8 cellular contexts compared by ENCODE assay signal in the genomic region with DNA sequence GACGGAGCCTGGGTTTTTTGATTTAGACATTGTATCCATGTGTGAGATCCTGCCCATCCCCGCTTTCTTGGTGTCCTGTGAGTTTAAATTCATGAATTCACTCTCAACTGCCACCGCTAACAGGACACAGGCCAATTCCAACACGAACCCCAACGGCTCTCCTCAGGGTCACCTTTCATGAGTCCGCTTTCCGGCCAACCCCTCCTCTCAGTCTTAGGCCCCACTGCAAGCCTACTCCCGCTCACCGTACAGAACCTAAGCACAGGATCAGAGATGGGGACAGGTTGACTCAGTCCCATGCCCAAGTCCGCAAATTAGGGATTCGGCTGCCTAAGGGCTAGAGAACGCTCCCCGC. TPM values are rescaled to one million over a fixed set of nuclear protein-coding genes. Genes with fewer than 3 reads are reported as not detected.
A peak's percentile ranks its signal among the peaks of the same experiment; 100 is the strongest.
DNase-seq lines count a peak whose midpoint lies in the region; ATAC-seq, FAIRE-seq and TF ChIP-seq lines count a peak whose summit lies in the region.

No MANE protein-coding gene starts in this region.

- peaks cover 38% of the 10 kb centered on the region for H3K27me3 ChIP-seq in BLaER1
- H3K27me3 ChIP-seq in muscle layer of duodenum (ENCODE audit: low read depth, low read length): no peaks in the 10 kb centered on the region

- ATAC-seq in HG02588 (IDR thresholded peaks at IDR 0.05; ENCODE audit: unreplicated experiment) (peak; percentile 25), HG02642 (IDR thresholded peaks at IDR 0.05; ENCODE audit: poor library complexity, unreplicated experiment) (no peak), HG03139 (IDR thresholded peaks at IDR 0.05; ENCODE audit: unreplicated experiment) (no peak)

- intact Hi-C loops in MCF 10A (cut with micrococcal nuclease): loop anchor here (5.0 kb wide), 2 partner anchors 90 to 260 kb away; no protein-coding TSS in a partner anchor

- no peaks in the 10 kb centered on the region for H3K27me3 Mint-ChIP-seq in MCF 10A (ENCODE audit: insufficient read depth, unreplicated experiment)

- H3K4me1 ChIP-seq in BLaER1 (peaks cover 17% of the 10 kb centered on the region), muscle layer of duodenum (ENCODE audit: control insufficient read depth in 1 of 2, insufficient read depth in 2 of 2, low read length in 2 of 2) (peaks cover 4% of the 10 kb centered on the region in 2 donors)

- H3K36me3 ChIP-seq in BLaER1: no peaks in the 10 kb centered on the region
- no peaks in the 10 kb centered on the region for H3K36me3 ChIP-seq in muscle layer of duodenum (ENCODE audit: control insufficient read depth in 1 of 2, insufficient read depth in 2 of 2, low read length in 2 of 2)

- H3K9ac ChIP-seq in BLaER1: no peak overlapping the region

- H3K4me1 Mint-ChIP-seq in MCF 10A (ENCODE audit: insufficient read depth, unreplicated experiment): peaks cover 5% of the 10 kb centered on the region

- TF ChIP-seq POLR2A in GM12891 (IDR thresholded peaks at IDR 0.05; ENCODE audit: low read depth, low read length): no peak

- H3K4me3 ChIP-seq in BLaER1 (peak overlapping the region; percentile 77), muscle layer of duodenum (ENCODE audit: low read depth in 1 of 2, low read length in 2 of 2) (peak overlapping the region; percentile 79 to 92)

- H3K4me3 Mint-ChIP-seq in MCF 10A (ENCODE audit: unreplicated experiment): peak overlapping the region; percentile 76

- peak overlapping the region; percentile 96 for H3K4me2 ChIP-seq in BLaER1

- no peaks in the 10 kb centered on the region for H3K9me3 Mint-ChIP-seq in MCF 10A (ENCODE audit: unreplicated experiment)

- no TSS peak for BruUV-seq in MCF 10A (replicated peaks; lab: Mats Ljungman, UMichigan)

- H3K27ac ChIP-seq in BLaER1 (no peak overlapping the region), muscle layer of duodenum (ENCODE audit: low read length) (peak overlapping the region; percentile 31)

- H4K20me1 ChIP-seq in BLaER1: no peaks in the 10 kb centered on the region

- CTCF ChIA-PET in MCF 10A (lab: Yijun Ruan, JAX): interaction anchor here (0.5 to 0.6 kb wide), 3 partner anchors 20 to 89 kb away, joined by 3 to 6 read pairs (median 4); no protein-coding TSS in a partner anchor

- H3K9me3 ChIP-seq in BLaER1 (0 out of 2 replicates have a peak, but pooled peaks cover 4% of the 10 kb centered on the region), muscle layer of duodenum (ENCODE audit: control insufficient read depth in 1 of 2, low read length in 2 of 2) (no peaks in the 10 kb centered on the region)

- POLR2A ChIA-PET in MCF 10A (lab: Yijun Ruan, JAX): interaction anchor here (0.6 to 1.5 kb wide), 6 partner anchors 9 to 243 kb away, joined by 3 to 7 read pairs (median 4); no protein-coding TSS in a partner anchor

- H3K27ac Mint-ChIP-seq in MCF 10A (ENCODE audit: low read depth, unreplicated experiment): peak overlapping the region; percentile 50

- no peak for TF ChIP-seq CTCF in MCF 10A (IDR thresholded peaks at IDR 0.05; ENCODE audit: unreplicated experiment)

- DNase-seq in MCF 10A (ENCODE audit: unreplicated experiment) (no peak), GM12891 (ENCODE audit: insufficient read length, low spot score) (no peak), DMS153 (lab: John Stamatoyannopoulos, UW) (no peak)

- no peak for FAIRE-seq in GM12891 (lab: Jason Lieb, UNC)

- peaks cover 6% of the 10 kb centered on the region for H3K36me3 Mint-ChIP-seq in MCF 10A (ENCODE audit: insufficient read depth, unreplicated experiment)

TF ChIP-seq in GM12891, 5 proteins besides CTCF, POLR2A, EP300 and RAD21:
- TF ChIP-seq SPI1 (IDR thresholded peaks at IDR 0.05; ENCODE audit: low read depth, low read length) (no peak), POLR2AphosphoS5 (IDR thresholded peaks at IDR 0.05; ENCODE audit: low read depth, low read length) (no peak), TAF1 (IDR thresholded peaks at IDR 0.05; ENCODE audit: low read depth, low read length) (no peak), POU2F2 (IDR thresholded peaks at IDR 0.05; ENCODE audit: low read depth, low read length) (no peak), PAX5 (IDR thresholded peaks at IDR 0.05; ENCODE audit: insufficient read depth, low read length, severe bottlenecking) (no peak)
TF ChIP-seq in GM12891: peak in this region for 0.

RNA-seq across cellular contexts. Expression of a gene that starts 0.2 kb away (rescaled TPM):
- total RNA-seq in MCF 10A (2022): 53.8 and 61.3 TPM in 2 replicates
- 78.7 TPM for polyA plus RNA-seq in GM12891 (2012; ENCODE audit: low read depth, missing spikeins)

RNA-seq across cellular contexts. Expression of a gene that starts 5.3 kb away (rescaled TPM):
- 106 and 129 TPM in 2 replicates for total RNA-seq in MCF 10A (2022)
- polyA plus RNA-seq in GM12891 (2012; ENCODE audit: low read depth, missing spikeins): 30.9 TPM
